In genomic region chr1:10662824-10663667, GRCh38 we compare ENCODE assay signal across 14 cellular contexts.
DNase-seq lines count a peak whose midpoint lies in the region; ATAC-seq and TF ChIP-seq lines count a peak whose summit lies in the region.
"Had no signal": no experiment of that assay in that cellular context is flagged by ENCODE, and none has a peak within 500 bp of the region (broad histone marks: within the 10 kb centered on the region; RNA-seq: fewer than 3 reads in every experiment).

No MANE protein-coding gene starts in this region.

- H3F3A ChIP-seq in PC-9 (ENCODE audit: insufficient read depth, low read depth) = no peaks in the 10 kb centered on the region

- DNase-seq in Right ventricle myocardium superior (no peak), cardiac septum (ENCODE audit: low spot score) (no peak), left ventricle myocardium inferior (no peak), osteoblast (ENCODE audit: insufficient read length, low spot score, missing footprints) (no peak), uterus (no peak), PC-9 (no peak)
- DNase-seq: ACHN; activated effector memory CD4-positive, alpha-beta T cell treated with Interleukin-2 at 50 U/mL for 16 hours; Caco-2; GDM1; MM.1S; stimulated activated CD4-positive, alpha-beta T cell treated with anti-CD3 and anti-CD28 coated beads, Interleukin-2, amount 100 ng/mL, for 48 hours had no signal

- H3K27me3 ChIP-seq in left ventricle myocardium inferior (ENCODE audit: low read depth) (no peaks in the 10 kb centered on the region), osteoblast (ENCODE audit: insufficient read depth, low read length) (no peaks in the 10 kb centered on the region), uterus (no peaks in the 10 kb centered on the region), PC-9 (ENCODE audit: insufficient read depth, low read depth) (no peaks in the 10 kb centered on the region)

- ATAC-seq in Right ventricle myocardium superior (ENCODE audit: poor library complexity) = peak; percentile 32
- no peak for ATAC-seq in HG03097 (IDR thresholded peaks at IDR 0.05; ENCODE audit: low FRiP score, unreplicated experiment)
- no peak for ATAC-seq in HG02678 (IDR thresholded peaks at IDR 0.05; ENCODE audit: unreplicated experiment)

- H3K9me2 ChIP-seq in PC-9 (ENCODE audit: insufficient read depth) = no peaks in the 10 kb centered on the region

- CTCF ChIA-PET in PC-9 (lab: Charles Lee) = no interaction called here

- POLR2A ChIA-PET in PC-9 (lab: Charles Lee; ENCODE audit: unreplicated experiment) = no interaction called here

- BruUV-seq in PC-9 (replicated peaks; lab: Mats Ljungman, UMichigan) = no TSS peak

- peak overlapping the region; percentile 30 for H3K4me3 ChIP-seq in left ventricle myocardium inferior
- peak overlapping the region; percentile 33 for H3K4me3 ChIP-seq in osteoblast (ENCODE audit: insufficient read depth, low read length)
- no peak overlapping the region for H3K4me3 ChIP-seq in uterus
- no peak overlapping the region for H3K4me3 ChIP-seq in PC-9

- H3K36me3 ChIP-seq in left ventricle myocardium inferior (peaks cover 32% of the 10 kb centered on the region), osteoblast (ENCODE audit: insufficient read depth, low read length) (no peaks in the 10 kb centered on the region), uterus (no peaks in the 10 kb centered on the region), PC-9 (ENCODE audit: low read depth) (no peaks in the 10 kb centered on the region)

- H3K27ac ChIP-seq in left ventricle myocardium inferior (replicated peaks) = peak overlapping the region; percentile 92
- H3K27ac ChIP-seq in osteoblast (ENCODE audit: low read depth, low read length) = no peak overlapping the region
- H3K27ac ChIP-seq in uterus = peak overlapping the region; percentile 28 to 58
- H3K27ac ChIP-seq in PC-9 = no peak overlapping the region

- no peak for TF ChIP-seq POLR2A in uterus (IDR thresholded peaks at IDR 0.05)

- H3K4me2 ChIP-seq in osteoblast (ENCODE audit: insufficient read depth, low read length) = peak overlapping the region; percentile 55
- H3K4me2 ChIP-seq in PC-9 = no peak overlapping the region

- no peaks in the 10 kb centered on the region for H3K79me2 ChIP-seq in osteoblast (ENCODE audit: insufficient read depth, low read length)
- H3K79me2 ChIP-seq in PC-9 (ENCODE audit: low read depth) = no peaks in the 10 kb centered on the region

- H2AFZ ChIP-seq in osteoblast (ENCODE audit: low read length) (peak overlapping the region; percentile 62), PC-9 (no peak overlapping the region)

- H3K9me3 ChIP-seq in left ventricle myocardium inferior (replicated peaks) = no peaks in the 10 kb centered on the region
- H3K9me3 ChIP-seq in osteoblast (ENCODE audit: low read depth, low read length) = no peaks in the 10 kb centered on the region
- H3K9me3 ChIP-seq in uterus = no peaks in the 10 kb centered on the region
- H3K9me3 ChIP-seq in PC-9 (ENCODE audit: insufficient read depth, low read depth) = no peaks in the 10 kb centered on the region
- H3K9me3 ChIP-seq: Caco-2 had no signal

- H3K4me1 ChIP-seq in left ventricle myocardium inferior = peaks cover 56% of the 10 kb centered on the region
- no peaks in the 10 kb centered on the region for H3K4me1 ChIP-seq in osteoblast (ENCODE audit: insufficient read depth, low read length)
- peaks cover 0 to 5% of the 10 kb centered on the region in 2 donors for H3K4me1 ChIP-seq in uterus
- H3K4me1 ChIP-seq in PC-9 (replicated peaks; ENCODE audit: insufficient read depth) = no peaks in the 10 kb centered on the region
- H3K4me1 ChIP-seq: Caco-2 had no signal

- intact Hi-C loops in Right ventricle myocardium superior (cut with DNase I) = loop anchor here (10.0 kb wide), 1 partner anchor 202 kb away; no protein-coding TSS in a partner anchor
- intact Hi-C loops in cardiac septum (cut with DNase I) = no loop called here
- intact Hi-C loops in left ventricle myocardium inferior (cut with micrococcal nuclease) = no loop called here
- intact Hi-C loops in uterus (cut with DNase I; ENCODE audit: low total_unique reads) = no loop called here
- intact Hi-C loops in PC-9 (cut with micrococcal nuclease; ENCODE audit: unreplicated experiment) = no loop called here

- no peaks in the 10 kb centered on the region for H4K20me1 ChIP-seq in osteoblast (ENCODE audit: insufficient read depth, low read length)
- no peaks in the 10 kb centered on the region for H4K20me1 ChIP-seq in PC-9 (ENCODE audit: insufficient read depth)

- no peak for TF ChIP-seq CTCF in left ventricle myocardium inferior (IDR thresholded peaks at IDR 0.05; ENCODE audit: borderline replicate concordance)
- no peak for TF ChIP-seq CTCF in osteoblast (IDR thresholded peaks at IDR 0.05; ENCODE audit: extremely low read depth, low read depth, low read length)
- TF ChIP-seq CTCF in uterus (IDR thresholded peaks at IDR 0.05) = no peak
- no peak for TF ChIP-seq CTCF in PC-9 (conservative IDR thresholded peaks at IDR 0.05)

Comparison
In these comparisons a context has a peak if more than half of its experiments do, and no peak if none do; other contexts are left out.
1. H3K27ac ChIP-seq: peak in left ventricle myocardium inferior (single experiment) and uterus (2 of 2); none in osteoblast (single experiment) and PC-9 (single experiment).
2. H3K4me3 ChIP-seq: peak in left ventricle myocardium inferior (single experiment) and osteoblast (single experiment); none in uterus (0 of 2) and PC-9 (single experiment).